ENCODE assay signal across 13 cellular contexts in the genomic region with DNA sequence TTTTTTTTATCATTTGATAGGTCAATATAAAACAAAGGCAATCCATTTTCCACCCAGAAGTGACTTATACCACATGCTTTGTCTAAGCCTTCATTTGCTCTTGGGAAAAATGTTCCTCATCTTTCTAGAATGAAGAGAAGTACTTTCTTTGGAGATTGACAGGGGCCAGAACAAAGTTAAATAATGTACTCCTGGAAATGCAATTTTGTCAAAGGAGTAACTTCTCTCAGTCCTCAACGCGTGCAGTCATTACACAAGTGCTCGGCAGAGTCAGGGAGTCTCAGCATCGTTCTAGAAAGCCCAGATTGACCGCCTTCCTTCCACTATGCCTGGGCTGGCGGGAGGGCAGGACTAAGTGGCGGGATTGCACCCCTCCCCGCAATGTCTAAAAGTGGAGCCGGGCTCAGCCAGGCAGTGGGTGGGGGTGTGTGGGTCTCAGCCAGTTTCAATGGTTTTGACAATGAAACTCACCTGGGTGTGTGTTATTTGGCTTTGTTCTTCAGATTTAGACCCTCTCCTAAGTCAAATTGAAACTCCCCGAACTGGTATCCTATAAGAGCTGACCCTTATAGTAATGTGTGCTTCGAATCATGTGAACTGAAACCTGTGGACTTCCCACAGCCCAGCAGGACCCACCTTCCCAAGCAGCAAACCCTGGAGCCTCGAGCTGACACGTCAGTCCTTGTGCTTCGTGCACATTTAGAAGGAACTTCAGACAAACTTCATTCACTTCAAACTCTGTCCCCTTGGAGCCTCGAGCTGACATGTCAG.
DNase-seq lines count a peak whose midpoint lies in the region; ATAC-seq, FAIRE-seq and TF ChIP-seq lines count a peak whose summit lies in the region.
"Had no signal": no experiment of that assay in that cellular context is flagged by ENCODE, and none has a peak within 500 bp of the region (broad histone marks: within the 10 kb centered on the region; RNA-seq: fewer than 3 reads in every experiment).

No MANE protein-coding gene starts in this region.

- H3K27ac ChIP-seq in upper lobe of left lung (no peak overlapping the region), small intestine (ENCODE audit: low read depth in 1 of 2, low read length in 1 of 2) (no peak overlapping the region)
- H3K27ac ChIP-seq: vagina had no signal

- no peak for TF ChIP-seq CTCF in upper lobe of left lung (IDR thresholded peaks at IDR 0.05)

- H3K4me1 ChIP-seq in upper lobe of left lung (peaks cover 4 to 12% (median 9%) of the 10 kb centered on the region in 4 donors), small intestine (ENCODE audit: control insufficient read depth in 2 of 2, insufficient read depth in 1 of 2, low read depth in 1 of 2, low read length in 1 of 2) (no peaks in the 10 kb centered on the region)
- H3K4me1 ChIP-seq: Caco-2 had no signal

- no peak for TF ChIP-seq POLR2A in upper lobe of left lung (IDR thresholded peaks at IDR 0.05)

- H3K4me3 Mint-ChIP-seq in activated T-helper 17 cell treated with anti-CD3 and anti-CD28 coated beads, Interleukin-2, amount 50 U/mL, for 72 hours: peak overlapping the region; percentile 41

- no peak overlapping the region for H3K4me3 ChIP-seq in upper lobe of left lung
- H3K4me3 ChIP-seq in small intestine (ENCODE audit: low read depth in 1 of 2, low read length in 2 of 2): no peak overlapping the region
- H3K4me3 ChIP-seq: vagina had no signal

- ATAC-seq in GM18858 (IDR thresholded peaks at IDR 0.05; ENCODE audit: unreplicated experiment) (peak; percentile 33), GM21381 (IDR thresholded peaks at IDR 0.05; ENCODE audit: unreplicated experiment) (peak; percentile 33), HG03060 (IDR thresholded peaks at IDR 0.05; ENCODE audit: low read depth, unreplicated experiment) (peak; percentile 27), upper lobe of left lung (ENCODE audit: low FRiP score in 2 of 2) (no peak)
- ATAC-seq in activated T-helper 17 cell treated with anti-CD3 and anti-CD28 coated beads, Interleukin-2, amount 50 U/mL, for 72 hours (replicated peaks): no peak

- no peaks in the 10 kb centered on the region for H3K9me3 Mint-ChIP-seq in activated T-helper 17 cell treated with anti-CD3 and anti-CD28 coated beads, Interleukin-2, amount 50 U/mL, for 72 hours

- no peak overlapping the region for H3K27ac Mint-ChIP-seq in activated T-helper 17 cell treated with anti-CD3 and anti-CD28 coated beads, Interleukin-2, amount 50 U/mL, for 72 hours

- H3K36me3 ChIP-seq in upper lobe of left lung (no peaks in the 10 kb centered on the region), small intestine (ENCODE audit: control insufficient read depth in 2 of 2, insufficient read depth in 2 of 2, low read length in 2 of 2) (no peaks in the 10 kb centered on the region)
- H3K36me3 ChIP-seq: vagina had no signal

- no peaks in the 10 kb centered on the region for H3K9me3 ChIP-seq in upper lobe of left lung
- no peaks in the 10 kb centered on the region for H3K9me3 ChIP-seq in small intestine (ENCODE audit: control insufficient read depth, low read depth)
- H3K9me3 ChIP-seq: Caco-2, vagina had no signal

- 71 to 72% methylated on average over 11 to 15 of the region's 15 CpGs for WGBS in upper lobe of left lung, 2 donors
- 72 to 82% (median 75%) methylated on average over 15 of the region's 15 CpGs for WGBS in small intestine, 3 donors

- no peaks in the 10 kb centered on the region for H3K27me3 Mint-ChIP-seq in activated T-helper 17 cell treated with anti-CD3 and anti-CD28 coated beads, Interleukin-2, amount 50 U/mL, for 72 hours

- H3K36me3 Mint-ChIP-seq in activated T-helper 17 cell treated with anti-CD3 and anti-CD28 coated beads, Interleukin-2, amount 50 U/mL, for 72 hours (ENCODE audit: low read depth): peaks cover 5% of the 10 kb centered on the region

- TF ChIP-seq EP300 in upper lobe of left lung (IDR thresholded peaks at IDR 0.05): no peak

- FAIRE-seq in small intestine (lab: Jason Lieb, UNC): no peak

- DNase-seq in upper lobe of left lung: no peak
- no peak for DNase-seq in small intestine
- DNase-seq in NCI-H1694 (lab: John Stamatoyannopoulos, UW): no peak
- no peak for DNase-seq in NCI-H1048 (lab: John Stamatoyannopoulos, UW)
- DNase-seq: Caco-2; effector CD8-positive, alpha-beta T cell; glutamatergic neuron; retina had no signal

- H3K27me3 ChIP-seq in upper lobe of left lung: no peaks in the 10 kb centered on the region
- H3K27me3 ChIP-seq in small intestine (ENCODE audit: control insufficient read depth in 2 of 2, insufficient read depth in 2 of 2, low read length in 2 of 2): no peaks in the 10 kb centered on the region
- H3K27me3 ChIP-seq: vagina had no signal

- H3K4me1 Mint-ChIP-seq in activated T-helper 17 cell treated with anti-CD3 and anti-CD28 coated beads, Interleukin-2, amount 50 U/mL, for 72 hours: peaks cover 34% of the 10 kb centered on the region

Comparison
In these comparisons a context has a peak if more than half of its experiments do, and no peak if none do; other contexts are left out.
1. ATAC-seq: peak in GM18858 (single experiment), GM21381 (single experiment) and HG03060 (single experiment); none in activated T-helper 17 cell treated with anti-CD3 and anti-CD28 coated beads, Interleukin-2, amount 50 U/mL, for 72 hours (single experiment) and upper lobe of left lung (0 of 2).